Comparison of ENCODE assay signal across 16 cellular contexts in the genomic region with DNA sequence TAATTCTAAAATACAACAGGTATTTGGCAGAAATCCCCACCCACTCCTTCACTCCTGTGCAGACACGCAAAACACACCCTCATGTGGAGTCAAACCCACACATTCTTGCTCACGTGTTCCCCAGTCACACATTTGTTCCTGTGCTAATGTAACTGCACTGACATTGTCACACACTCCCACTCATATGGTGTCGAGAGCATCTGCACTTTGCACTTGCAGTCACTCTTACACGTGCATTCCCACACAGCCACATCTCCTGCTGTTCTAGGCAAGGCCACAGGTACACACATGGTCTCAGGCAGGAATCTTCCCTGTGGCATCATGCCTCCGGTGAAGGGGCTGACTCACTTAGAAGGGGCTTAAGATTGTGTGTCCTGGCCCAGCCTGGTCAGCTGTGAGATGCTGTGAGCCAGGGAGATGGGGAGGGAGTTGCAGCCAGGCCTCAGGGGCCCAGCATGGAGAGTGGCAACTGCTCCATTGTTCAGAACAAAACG.
DNase-seq lines count a peak whose midpoint lies in the region; ATAC-seq and TF ChIP-seq lines count a peak whose summit lies in the region.
"Had no signal": no experiment of that assay in that cellular context is flagged by ENCODE, and none has a peak within 500 bp of the region (broad histone marks: within the 10 kb centered on the region; RNA-seq: fewer than 3 reads in every experiment).

No MANE protein-coding gene starts in this region.

- peak; percentile 68 for ATAC-seq in GM18867 (IDR thresholded peaks at IDR 0.05; ENCODE audit: unreplicated experiment)
- ATAC-seq in GM19023 (IDR thresholded peaks at IDR 0.05; ENCODE audit: unreplicated experiment) = no peak
- ATAC-seq: PC-3 had no signal

- H3K4me3 ChIP-seq in foreskin fibroblast (ENCODE audit: low read depth in 1 of 2, low read length in 2 of 2) = no peak overlapping the region
- H3K4me3 ChIP-seq: BLaER1 had no signal

- TF ChIP-seq CTCF in foreskin fibroblast (IDR thresholded peaks at IDR 0.05; ENCODE audit: low read depth, low read length) = no peak

- peak; percentile 94 for DNase-seq in RPMI7951 (ENCODE audit: low read depth)
- DNase-seq in foreskin fibroblast = peak; percentile 50 to 84
- DNase-seq in nucleus accumbens (lab: John Stamatoyannopoulos, UW) = peak in 40 of 56 donors; percentile 8 to 90 (median 62)
- DNase-seq in NOMO-1 treated with dmso at 0.1 percent for 144 hours (lab: John Stamatoyannopoulos, UW; ENCODE audit: unreplicated experiment) = no peak
- DNase-seq in KG1 (lab: John Stamatoyannopoulos, UW) = no peak
- no peak for DNase-seq in germinal center (ENCODE audit: low spot score)
- DNase-seq: activated CD4-positive, alpha-beta memory T cell treated with anti-CD3 and anti-CD28 coated beads for 36 hours; activated gamma-delta T cell treated with Interleukin-2 at 50 U/mL for 16 hours; MM.1S; PC-3; stimulated activated CD4-positive, alpha-beta T cell treated with anti-CD3 and anti-CD28 coated beads, Interleukin-4, amount 100 ng/mL, for 1 hour; stimulated activated naive CD4-positive, alpha-beta T cell; T-helper 9 cell had no signal

Comparison
In these comparisons a context has a peak if more than half of its experiments do, and no peak if none do; other contexts are left out.
1. DNase-seq: peak in RPMI7951 (single experiment), foreskin fibroblast (2 of 2) and nucleus accumbens (40 of 56); none in NOMO-1 treated with dmso at 0.1 percent for 144 hours (single experiment), KG1 (single experiment) and germinal center (single experiment).